19 cellular contexts compared by ENCODE assay signal in the genomic region with DNA sequence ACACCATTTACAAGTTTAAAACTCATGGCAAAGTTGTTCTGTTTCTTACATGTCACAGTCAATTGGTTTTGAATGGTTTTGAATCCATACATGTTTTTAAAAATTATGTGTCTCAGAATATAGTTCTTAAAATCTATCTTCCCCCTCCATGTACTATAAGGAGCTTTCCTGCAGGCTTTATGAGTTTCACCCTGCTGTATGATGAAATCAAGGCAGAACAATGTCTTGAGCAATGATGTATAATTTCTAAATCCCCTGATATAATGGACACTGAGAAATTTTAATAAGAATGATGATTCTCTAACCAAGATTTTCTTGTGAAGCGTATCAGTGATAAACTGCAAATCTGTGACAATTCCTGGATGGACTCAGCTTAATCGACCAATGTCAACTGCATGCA.
"Had no signal": no experiment of that assay in that cellular context is flagged by ENCODE, and none has a peak within 500 bp of the region (broad histone marks: within the 10 kb centered on the region; RNA-seq: fewer than 3 reads in every experiment).

No MANE protein-coding gene starts in this region.

- H3K9me3 ChIP-seq: gastroesophageal sphincter, heart left ventricle, left ventricle myocardium inferior, sigmoid colon, thoracic aorta, upper lobe of right lung had no signal

- DNase-seq: activated CD4-positive, alpha-beta T cell treated with anti-CD3 and anti-CD28 coated beads, Interleukin-2, amount 50 U/mL, for 4 hours; activated gamma-delta T cell treated with Interleukin-2 at 50 U/mL for 16 hours; activated naive CD8-positive, alpha-beta T cell treated with anti-CD3 and anti-CD28 coated beads for 36 hours; anterior cingulate cortex; central memory CD4-positive, alpha-beta T cell; dorsolateral prefrontal cortex; endodermal cell; heart left ventricle; left ventricle myocardium inferior; mammary epithelial cell; midbrain; nucleus accumbens; posterior cingulate gyrus; sigmoid colon; stimulated activated naive B cell treated with anti-CD40 and anti-IgM and Interleukin-4, amounts not matched to agents 10 μg/mL and 1 μg/mL and 100 μg/mL, for 72 hours; upper lobe of right lung had no signal

- H3K4me1 ChIP-seq: gastroesophageal sphincter, left ventricle myocardium inferior, sigmoid colon, upper lobe of right lung had no signal

- H3K4me3 ChIP-seq: dorsolateral prefrontal cortex, gastroesophageal sphincter, heart left ventricle, left ventricle myocardium inferior, sigmoid colon, thoracic aorta, upper lobe of right lung had no signal

- H3K27me3 ChIP-seq: dorsolateral prefrontal cortex, gastroesophageal sphincter, heart left ventricle, sigmoid colon, upper lobe of right lung had no signal

- ATAC-seq: gastroesophageal sphincter; heart left ventricle; stimulated activated naive B cell treated with anti-CD40 and anti-IgM and Interleukin-4, amounts not matched to agents 10 μg/mL and 1 μg/mL and 100 μg/mL, for 72 hours; upper lobe of right lung had no signal

- H3K36me3 ChIP-seq: gastroesophageal sphincter, heart left ventricle, left ventricle myocardium inferior, sigmoid colon, thoracic aorta, upper lobe of right lung had no signal

- H3K27ac ChIP-seq: dorsolateral prefrontal cortex, epithelial cell of prostate, gastroesophageal sphincter, heart left ventricle, left ventricle myocardium inferior, sigmoid colon, thoracic aorta, upper lobe of right lung had no signal
